Comparison of ENCODE assay signal across 14 cellular contexts in the genomic region with DNA sequence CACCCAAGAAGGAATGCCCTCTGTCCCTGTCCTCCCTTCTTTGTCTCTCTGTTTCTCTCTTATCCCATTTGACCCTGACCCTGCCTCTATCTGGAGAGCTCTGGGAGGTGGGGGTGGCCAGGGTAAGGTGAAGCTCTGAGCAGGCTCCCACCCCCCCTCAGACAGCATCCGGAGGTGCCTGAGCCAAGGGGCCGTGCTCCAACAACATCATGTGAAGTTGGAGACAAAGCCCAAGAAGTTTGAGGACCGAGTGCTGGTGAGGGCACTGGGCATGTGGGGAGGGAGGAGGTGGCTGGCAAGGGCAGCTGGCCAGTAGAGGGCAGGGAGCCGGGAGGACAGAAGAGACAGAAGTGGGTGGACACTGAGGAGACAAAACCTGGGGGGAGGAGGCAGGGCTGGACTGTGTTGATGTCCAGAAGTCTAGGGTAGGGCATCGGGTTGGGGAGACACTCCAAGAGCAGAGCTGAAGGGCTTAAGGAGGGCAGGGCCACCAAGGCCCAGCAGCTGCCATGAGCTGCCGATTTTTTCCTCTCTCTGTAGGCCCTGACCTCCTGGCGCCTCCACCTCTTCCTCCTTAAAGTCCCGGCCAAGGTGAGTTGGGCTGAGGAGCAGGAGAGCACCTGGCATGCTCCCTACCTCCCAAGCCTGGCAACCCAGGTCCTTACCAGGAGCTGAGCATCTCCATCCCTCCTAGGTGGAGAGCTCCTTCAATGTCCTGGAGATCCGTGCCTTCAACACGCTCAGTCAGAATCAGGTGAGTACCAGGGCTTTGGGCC. TPM values are rescaled to one million over a fixed set of nuclear protein-coding genes. Genes with fewer than 3 reads are reported as not detected.
DNase-seq lines count a peak whose midpoint lies in the region; ATAC-seq and TF ChIP-seq lines count a peak whose summit lies in the region.
"Had no signal": no experiment of that assay in that cellular context is flagged by ENCODE, and none has a peak within 500 bp of the region (broad histone marks: within the 10 kb centered on the region; RNA-seq: fewer than 3 reads in every experiment).

No MANE protein-coding gene starts in this region.

- H3K27ac Mint-ChIP-seq in activated B cell treated with CpG ODN at 0.5 μM for 24 hours, result no peak overlapping the region
- no peak overlapping the region for H3K27ac Mint-ChIP-seq in stimulated activated naive B cell treated with anti-CD40 and anti-IgM and Interleukin-4, amounts not matched to agents 10 μg/mL and 1 μg/mL and 100 μg/mL, for 72 hours

- H3K27me3 ChIP-seq in left lung (peaks cover 0 to 37% of the 10 kb centered on the region in 2 donors), PC-3 (ENCODE audit: low read length) (0 out of 2 replicates have a peak, but pooled peaks cover 6% of the 10 kb centered on the region)
- H3K27me3 ChIP-seq: dorsolateral prefrontal cortex had no signal

- H3K79me2 ChIP-seq in PC-3 (ENCODE audit: low read length), result no peaks in the 10 kb centered on the region

- intact Hi-C loops in activated B cell treated with CpG ODN at 0.5 μM for 24 hours (cut with micrococcal nuclease), result no loop called here
- intact Hi-C loops in left lung (cut with DNase I), result no loop called here
- intact Hi-C loops in PC-3 (cut with micrococcal nuclease), result no loop called here

- H4K20me1 ChIP-seq in PC-3 (ENCODE audit: low read length), result no peaks in the 10 kb centered on the region

- DNase-seq in activated T-cell treated with anti-CD3 and anti-CD28 coated beads, Interleukin-2, amount 50 U/mL, for 4 hours, result no peak
- DNase-seq in activated T-cell treated with anti-CD3 and anti-CD28 coated beads, Interleukin-2, amount 50 U/mL, for 1 hour, result no peak
- no peak for DNase-seq in activated B cell treated with CpG ODN at 0.5 μM for 24 hours
- DNase-seq in left lung, result peak; percentile 21 to 27
- DNase-seq in stimulated activated naive B cell treated with anti-CD40 and anti-IgM and Interleukin-4, amounts not matched to agents 10 μg/mL and 1 μg/mL and 100 μg/mL, for 72 hours, result no peak
- DNase-seq in NCI-H2171 treated with DMSO at 0.1 percent for 48 hours (lab: John Stamatoyannopoulos, UW), result no peak
- DNase-seq in COR-L47 (lab: John Stamatoyannopoulos, UW), result no peak
- DNase-seq in PC-3, result no peak
- DNase-seq: KG1, mammary epithelial cell, NCI-H146, NCI-H510A, T1000 had no signal

- no peak overlapping the region for H3K9ac ChIP-seq in PC-3 (ENCODE audit: low read length)

- H3F3A ChIP-seq in PC-3 (ENCODE audit: low read length, unreplicated experiment), result no peaks in the 10 kb centered on the region

- peaks cover 0 to 27% of the 10 kb centered on the region in 2 donors for H3K4me1 ChIP-seq in left lung
- peaks cover 6% of the 10 kb centered on the region; the same call in 1 of the 2 replicates for H3K4me1 ChIP-seq in PC-3 (ENCODE audit: insufficient read depth, low read length)

- TF ChIP-seq CTCF in activated B cell treated with CpG ODN at 0.5 μM for 24 hours (IDR thresholded peaks at IDR 0.05) (no peak), left lung (IDR thresholded peaks at IDR 0.05) (no peak), PC-3 (conservative IDR thresholded peaks at IDR 0.05; ENCODE audit: low read depth, low read length) (no peak)

- H3K9me3 ChIP-seq in left lung (no peaks in the 10 kb centered on the region), PC-3 (ENCODE audit: low read length) (no peaks in the 10 kb centered on the region)

- POLR2A ChIA-PET in activated B cell treated with CpG ODN at 0.5 μM for 24 hours (lab: Charles Lee) (interaction anchor here (1.1 kb wide), 1 partner anchor 55 kb away, joined by 3 read pairs; no protein-coding TSS in a partner anchor), PC-3 (lab: Charles Lee; ENCODE audit: unreplicated experiment) (interaction anchor here (0.5 kb wide), 1 partner anchor 138 kb away, joined by 5 read pairs; no protein-coding TSS in a partner anchor)

- peak overlapping the region; percentile 80 for H3K4me3 Mint-ChIP-seq in activated T-cell treated with anti-CD3 and anti-CD28 coated beads, Interleukin-2, amount 50 U/mL, for 4 hours
- H3K4me3 Mint-ChIP-seq in activated B cell treated with CpG ODN at 0.5 μM for 24 hours, result peak overlapping the region; percentile 82
- H3K4me3 Mint-ChIP-seq in stimulated activated naive B cell treated with anti-CD40 and anti-IgM and Interleukin-4, amounts not matched to agents 10 μg/mL and 1 μg/mL and 100 μg/mL, for 72 hours, result peak overlapping the region; percentile 81 to 88

- peaks cover 22% of the 10 kb centered on the region for H3K4me1 Mint-ChIP-seq in activated T-cell treated with anti-CD3 and anti-CD28 coated beads, Interleukin-2, amount 50 U/mL, for 4 hours (ENCODE audit: low read depth)
- H3K4me1 Mint-ChIP-seq in activated B cell treated with CpG ODN at 0.5 μM for 24 hours, result peaks cover 31% of the 10 kb centered on the region
- peaks cover 28 to 36% of the 10 kb centered on the region in 2 donors for H3K4me1 Mint-ChIP-seq in stimulated activated naive B cell treated with anti-CD40 and anti-IgM and Interleukin-4, amounts not matched to agents 10 μg/mL and 1 μg/mL and 100 μg/mL, for 72 hours

- H3K4me3 ChIP-seq in left lung (no peak overlapping the region), PC-3 (ENCODE audit: low read length) (no peak overlapping the region)

- no peaks in the 10 kb centered on the region for H3K9me3 Mint-ChIP-seq in activated T-cell treated with anti-CD3 and anti-CD28 coated beads, Interleukin-2, amount 50 U/mL, for 4 hours
- no peaks in the 10 kb centered on the region for H3K9me3 Mint-ChIP-seq in activated B cell treated with CpG ODN at 0.5 μM for 24 hours
- no peaks in the 10 kb centered on the region for H3K9me3 Mint-ChIP-seq in stimulated activated naive B cell treated with anti-CD40 and anti-IgM and Interleukin-4, amounts not matched to agents 10 μg/mL and 1 μg/mL and 100 μg/mL, for 72 hours

- H3K36me3 ChIP-seq in left lung (no peaks in the 10 kb centered on the region), PC-3 (ENCODE audit: low read depth, low read length) (no peaks in the 10 kb centered on the region)

- peaks cover 7% of the 10 kb centered on the region for H3K27me3 Mint-ChIP-seq in activated T-cell treated with anti-CD3 and anti-CD28 coated beads, Interleukin-2, amount 50 U/mL, for 4 hours (ENCODE audit: low read depth)
- peaks cover 6% of the 10 kb centered on the region for H3K27me3 Mint-ChIP-seq in activated B cell treated with CpG ODN at 0.5 μM for 24 hours
- peaks cover 25 to 34% of the 10 kb centered on the region in 2 donors for H3K27me3 Mint-ChIP-seq in stimulated activated naive B cell treated with anti-CD40 and anti-IgM and Interleukin-4, amounts not matched to agents 10 μg/mL and 1 μg/mL and 100 μg/mL, for 72 hours

- no TSS peak for BruUV-seq in PC-3 (replicated peaks; lab: Mats Ljungman, UMichigan)

- H3K27ac ChIP-seq in left lung, result no peak overlapping the region
- no peak overlapping the region for H3K27ac ChIP-seq in PC-3 (ENCODE audit: low read length)

- CTCF ChIA-PET in activated B cell treated with CpG ODN at 0.5 μM for 24 hours (lab: Charles Lee), result interaction anchor here (1.3 kb wide), 1 partner anchor 55 kb away, joined by 3 read pairs; no protein-coding TSS in a partner anchor
- CTCF ChIA-PET in PC-3 (lab: Charles Lee), result no interaction called here

- no peak overlapping the region for H3K4me2 ChIP-seq in PC-3 (ENCODE audit: low read length)

- no peaks in the 10 kb centered on the region for H3K9me2 ChIP-seq in PC-3 (replicated peaks; ENCODE audit: low read length)

- no peak overlapping the region for H2AFZ ChIP-seq in PC-3 (ENCODE audit: low read length)

- no peaks in the 10 kb centered on the region for H3K36me3 Mint-ChIP-seq in activated T-cell treated with anti-CD3 and anti-CD28 coated beads, Interleukin-2, amount 50 U/mL, for 4 hours (ENCODE audit: insufficient read depth)
- H3K36me3 Mint-ChIP-seq in activated B cell treated with CpG ODN at 0.5 μM for 24 hours (ENCODE audit: low read depth), result peaks cover 1% of the 10 kb centered on the region
- no peaks in the 10 kb centered on the region for H3K36me3 Mint-ChIP-seq in stimulated activated naive B cell treated with anti-CD40 and anti-IgM and Interleukin-4, amounts not matched to agents 10 μg/mL and 1 μg/mL and 100 μg/mL, for 72 hours

- no peak for ATAC-seq in activated T-cell treated with anti-CD3 and anti-CD28 coated beads, Interleukin-2, amount 50 U/mL, for 4 hours
- ATAC-seq in activated B cell treated with CpG ODN at 0.5 μM for 24 hours (ENCODE audit: low read depth) (no peak), left lung (no peak), PC-3 (no peak)
- ATAC-seq in stimulated activated naive B cell treated with anti-CD40 and anti-IgM and Interleukin-4, amounts not matched to agents 10 μg/mL and 1 μg/mL and 100 μg/mL, for 72 hours (replicated peaks), result no peak

RNA-seq across cellular contexts. Expression of a gene that starts 1.9 kb away (rescaled TPM):
- total RNA-seq in activated T-cell treated with anti-CD3 and anti-CD28 coated beads, Interleukin-2, amount 50 U/mL, for 4 hours, result 1 to 10 TPM; 1.3 to 1.8 (median 1.3) TPM
- total RNA-seq in activated B cell treated with CpG ODN at 0.5 μM for 24 hours, result 3.5 and 3.9 TPM in 2 replicates
- 1 to 10 TPM; 1.0 to 2.3 TPM for total RNA-seq in left lung
- not detected in 2 replicates for total RNA-seq in PC-3 (2014; rRNA removed)

RNA-seq across cellular contexts. Expression of a gene that starts 17.6 kb away (rescaled TPM):
- total RNA-seq in activated T-cell treated with anti-CD3 and anti-CD28 coated beads, Interleukin-2, amount 50 U/mL, for 4 hours, result not detected
- 0.09 TPM in 1 of 2 replicates, not detected in the other for total RNA-seq in activated B cell treated with CpG ODN at 0.5 μM for 24 hours
- not detected for total RNA-seq in left lung
- total RNA-seq in PC-3 (2014; rRNA removed), result not detected in 2 replicates
- total RNA-seq: mammary epithelial cell had no signal

RNA-seq across cellular contexts. Expression of a gene that starts 40.4 kb away (rescaled TPM):
- total RNA-seq in activated T-cell treated with anti-CD3 and anti-CD28 coated beads, Interleukin-2, amount 50 U/mL, for 4 hours, result 10 to 100 TPM; 38.7 to 69.4 (median 47.9) TPM
- total RNA-seq in activated B cell treated with CpG ODN at 0.5 μM for 24 hours, result 82.1 and 102 TPM in 2 replicates
- 10 to 100 TPM; 36.5 to 61.3 TPM for total RNA-seq in left lung
- 10.0 and 11.6 TPM in 2 replicates for total RNA-seq in PC-3 (2014; rRNA removed)

Comparison
In these comparisons a context has a peak if more than half of its experiments do, and no peak if none do; other contexts are left out.
1. DNase-seq: peak in left lung (2 of 2); none in activated T-cell treated with anti-CD3 and anti-CD28 coated beads, Interleukin-2, amount 50 U/mL, for 4 hours (single experiment), activated T-cell treated with anti-CD3 and anti-CD28 coated beads, Interleukin-2, amount 50 U/mL, for 1 hour (single experiment), activated B cell treated with CpG ODN at 0.5 μM for 24 hours (single experiment), stimulated activated naive B cell treated with anti-CD40 and anti-IgM and Interleukin-4, amounts not matched to agents 10 μg/mL and 1 μg/mL and 100 μg/mL, for 72 hours (single experiment), NCI-H2171 treated with DMSO at 0.1 percent for 48 hours (single experiment), COR-L47 (single experiment) and PC-3 (single experiment).
2. Peak in every context shown above with its lines, with median percentiles within 50 percentile points of each other: H3K4me3 Mint-ChIP-seq.